In the genomic region with DNA sequence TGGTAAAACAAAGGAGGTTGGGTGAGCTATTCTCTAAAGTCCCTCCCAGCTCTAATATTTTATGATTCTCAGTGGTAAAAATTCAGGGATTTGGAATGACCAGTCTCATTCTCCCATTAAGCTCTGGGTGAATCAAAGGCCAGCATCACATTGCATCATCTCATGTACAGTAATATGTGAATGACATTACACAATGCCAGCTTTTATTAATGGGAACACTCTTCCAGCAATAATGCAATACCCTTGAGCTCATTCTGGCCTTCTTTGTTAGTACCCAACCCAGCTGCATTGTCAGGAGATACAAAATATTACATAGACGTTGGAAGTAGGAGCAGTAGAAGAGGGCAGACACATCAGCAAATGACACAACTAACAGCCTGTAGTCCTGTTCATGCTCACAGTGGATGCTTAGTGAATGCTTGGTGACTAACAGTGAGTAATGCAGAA, we compare ENCODE assay signal across 12 cellular contexts.
DNase-seq lines count a peak whose midpoint lies in the region; ATAC-seq and TF ChIP-seq lines count a peak whose summit lies in the region.
"Had no signal": no experiment of that assay in that cellular context is flagged by ENCODE, and none has a peak within 500 bp of the region (broad histone marks: within the 10 kb centered on the region; RNA-seq: fewer than 3 reads in every experiment).

No MANE protein-coding gene starts in this region.

- H3K9me2 ChIP-seq in GM23248 (ENCODE audit: insufficient read depth): no peaks in the 10 kb centered on the region

- DNase-seq in GM23248: peak; percentile 96
- no peak for DNase-seq in RWPE2 (ENCODE audit: low spot score)
- peak; percentile 95 for DNase-seq in fibroblast of pulmonary artery (ENCODE audit: low read depth)
- no peak for DNase-seq in sciatic nerve (ENCODE audit: low spot score)
- DNase-seq in NOMO-1 (lab: John Stamatoyannopoulos, UW; ENCODE audit: unreplicated experiment in 2 of 2): no peak
- DNase-seq in NCI-H69 (lab: John Stamatoyannopoulos, UW): no peak
- no peak for DNase-seq in UCSD-AML1 (lab: John Stamatoyannopoulos, UW; ENCODE audit: unreplicated experiment)
- no peak for DNase-seq in NCI-H1930 (lab: John Stamatoyannopoulos, UW)
- DNase-seq: activated naive CD8-positive, alpha-beta T cell treated with anti-CD3 and anti-CD28 coated beads, Interleukin-2, amount 50 U/mL, for 24 hours; NCI-H774; pancreas; T-helper 17 cell had no signal

- H4K20me1 ChIP-seq in GM23248 (ENCODE audit: insufficient read depth): no peaks in the 10 kb centered on the region

- H3K9me3 ChIP-seq in GM23248 (ENCODE audit: low read depth): no peaks in the 10 kb centered on the region
- no peaks in the 10 kb centered on the region for H3K9me3 ChIP-seq in RWPE2 (ENCODE audit: severe bottlenecking)
- H3K9me3 ChIP-seq: pancreas had no signal

- H2AFZ ChIP-seq in GM23248: no peak overlapping the region

- in situ Hi-C loops in GM23248 (cut with MboI): no loop called here

- TF ChIP-seq CTCF in RWPE2 (IDR thresholded peaks at IDR 0.05; ENCODE audit: poor library complexity, severe bottlenecking) (no peak), fibroblast of pulmonary artery (IDR thresholded peaks at IDR 0.05; ENCODE audit: low read length, missing control alignments) (no peak)

- H3K4me2 ChIP-seq in GM23248 (ENCODE audit: unreplicated experiment): peak overlapping the region; percentile 51

- H3F3A ChIP-seq in GM23248 (ENCODE audit: insufficient read depth): peaks cover 25% of the 10 kb centered on the region

- intact Hi-C loops in sciatic nerve (cut with DNase I): no loop called here

- 0 out of 2 replicates have a peak overlapping the region, but pooled peaks have one; percentile 0 for H3K9ac ChIP-seq in GM23248

- H3K27ac ChIP-seq in GM23248: peak overlapping the region; percentile 81
- H3K27ac ChIP-seq in RWPE2 (ENCODE audit: poor library complexity, severe bottlenecking): peak overlapping the region; percentile 28
- H3K27ac ChIP-seq: pancreas had no signal

- no peaks in the 10 kb centered on the region for H3K27me3 ChIP-seq in GM23248 (replicated peaks; ENCODE audit: insufficient read depth)
- no peaks in the 10 kb centered on the region for H3K27me3 ChIP-seq in RWPE2 (ENCODE audit: insufficient read depth, poor library complexity, severe bottlenecking)
- H3K27me3 ChIP-seq: pancreas had no signal

- H3K79me2 ChIP-seq in GM23248 (ENCODE audit: insufficient read depth): no peaks in the 10 kb centered on the region

- no peak overlapping the region for H3K4me3 ChIP-seq in GM23248
- H3K4me3 ChIP-seq in RWPE2 (ENCODE audit: severe bottlenecking): no peak overlapping the region
- H3K4me3 ChIP-seq in fibroblast of pulmonary artery (replicated peaks; ENCODE audit: low read depth, low read length): no peak overlapping the region
- H3K4me3 ChIP-seq: pancreas had no signal

- WGBS in GM23248 (ENCODE audit: low coverage in 1 of 2, low lambda C conversion rate in 2 of 2, missing lambda C conversion rate in 2 of 2), 2 experiments: 0% methylated on average over 1 of the region's 1 CpG

- ATAC-seq in RWPE2 (ENCODE audit: low read depth): peak; percentile 86
- peak; percentile 86 for ATAC-seq in sciatic nerve
- ATAC-seq: activated naive CD8-positive, alpha-beta T cell treated with anti-CD3 and anti-CD28 coated beads, Interleukin-2, amount 50 U/mL, for 24 hours; T-helper 17 cell had no signal

- H3K36me3 ChIP-seq in GM23248 (ENCODE audit: low read depth) (no peaks in the 10 kb centered on the region), RWPE2 (ENCODE audit: low read depth) (no peaks in the 10 kb centered on the region)
- H3K36me3 ChIP-seq: pancreas had no signal

- peaks cover 22% of the 10 kb centered on the region for H3K4me1 ChIP-seq in GM23248 (ENCODE audit: insufficient read depth)
- H3K4me1 ChIP-seq in RWPE2 (ENCODE audit: insufficient read depth, poor library complexity, severe bottlenecking): peaks cover 19% of the 10 kb centered on the region
- H3K4me1 ChIP-seq: pancreas had no signal

Comparison
In these comparisons a context has a peak if more than half of its experiments do, and no peak if none do; other contexts are left out.
1. DNase-seq: peak in GM23248 (single experiment) and fibroblast of pulmonary artery (single experiment); none in RWPE2 (single experiment), sciatic nerve (single experiment), NOMO-1 (0 of 2), NCI-H69 (single experiment), UCSD-AML1 (single experiment) and NCI-H1930 (0 of 2).